In genomic region chr19:43809762-43810696, GRCh38 we compare ENCODE assay signal across 9 cellular contexts. TPM values are rescaled to one million over a fixed set of nuclear protein-coding genes. Genes with fewer than 3 reads are reported as not detected.
DNase-seq lines count a peak whose midpoint lies in the region; ATAC-seq and TF ChIP-seq lines count a peak whose summit lies in the region.
"Had no signal": no experiment of that assay in that cellular context is flagged by ENCODE, and none has a peak within 500 bp of the region (broad histone marks: within the 10 kb centered on the region; RNA-seq: fewer than 3 reads in every experiment).

No MANE protein-coding gene starts in this region.

- peak overlapping the region; percentile 41 for H3K27ac ChIP-seq in suprapubic skin

- peaks cover 20% of the 10 kb centered on the region for H3K9me3 Mint-ChIP-seq in WTC11

- CTCF ChIA-PET in AG04449 (lab: Yijun Ruan, JAX): interaction anchor here (0.6 to 4.3 kb wide), 38 partner anchors 8 to 378 kb away, joined by 3 to 51 read pairs (median 4); partner anchors contain the start of genes IRGQ, SMG9, ZNF575 and ZNF576
- CTCF ChIA-PET in WTC11 (lab: Charles Lee): interaction anchor here (0.6 to 1.9 kb wide), 27 partner anchors 9 to 385 kb away, joined by 3 to 36 read pairs (median 5); partner anchors contain the start of genes IRGQ, PLAUR, SMG9 and ZNF155

- H3K4me1 ChIP-seq in suprapubic skin: peaks cover 7% of the 10 kb centered on the region

- H3K27me3 ChIP-seq in suprapubic skin: no peaks in the 10 kb centered on the region

- TF ChIP-seq CTCF in AG04449 (IDR thresholded peaks at IDR 0.05; ENCODE audit: insufficient read depth, low read length, missing control alignments) (peak; percentile 52), GM12864 (IDR thresholded peaks at IDR 0.05; ENCODE audit: low read depth, low read length, missing control alignments) (peak; percentile 57), WTC11 (IDR thresholded peaks at IDR 0.05) (peak; percentile 33), suprapubic skin (IDR thresholded peaks at IDR 0.05) (peak; percentile 39 to 51)

- H3K4me1 Mint-ChIP-seq in WTC11: no peaks in the 10 kb centered on the region

- no peaks in the 10 kb centered on the region for H3K9me3 ChIP-seq in suprapubic skin
- H3K9me3 ChIP-seq: HAP-1 had no signal

- peak; percentile 17 for DNase-seq in AG04449 (ENCODE audit: low read depth, low spot score)
- DNase-seq in GM12864 (ENCODE audit: low read depth): peak; percentile 38
- peak; percentile 44 for DNase-seq in NCI-H2107 treated with DMSO at 0.1 percent for 48 hours (lab: John Stamatoyannopoulos, UW; ENCODE audit: unreplicated experiment)
- DNase-seq in WTC11 (ENCODE audit: low spot score): no peak
- peak; percentile 50 for DNase-seq in glomerular visceral epithelial cell (ENCODE audit: extremely low spot score)
- no peak for DNase-seq in suprapubic skin (ENCODE audit: low spot score in 2 of 2)

- 40% methylated on average over 8 of the region's 8 CpGs for WGBS in suprapubic skin

- no peak for TF ChIP-seq EP300 in suprapubic skin (IDR thresholded peaks at IDR 0.05)

- H3K4me3 ChIP-seq in AG04449 (ENCODE audit: low read depth, low read length): no peak overlapping the region
- no peak overlapping the region for H3K4me3 ChIP-seq in GM12864 (ENCODE audit: low read depth, low read length)
- no peak overlapping the region for H3K4me3 ChIP-seq in suprapubic skin
- H3K4me3 ChIP-seq: HAP-1 had no signal

- no peak for TF ChIP-seq POLR2A in suprapubic skin (IDR thresholded peaks at IDR 0.05)

- H3K4me3 Mint-ChIP-seq in WTC11: no peak overlapping the region

- H3K36me3 Mint-ChIP-seq in WTC11: no peaks in the 10 kb centered on the region

- POLR2A ChIA-PET in AG04449 (lab: Yijun Ruan, JAX): no interaction called here
- POLR2A ChIA-PET in WTC11 (lab: Charles Lee): interaction anchor here (0.6 kb wide), 1 partner anchor 9 kb away, joined by 5 read pairs; no protein-coding TSS in a partner anchor

- peaks cover 23% of the 10 kb centered on the region for H3K27me3 Mint-ChIP-seq in WTC11 (ENCODE audit: low read depth)

- no peaks in the 10 kb centered on the region for H3K36me3 ChIP-seq in suprapubic skin
- H3K36me3 ChIP-seq: HAP-1 had no signal

- no peak overlapping the region for H3K27ac Mint-ChIP-seq in WTC11

- ATAC-seq in WTC11 (peak; percentile 39; the same call in 1 of the 2 replicates), GM19035 (IDR thresholded peaks at IDR 0.05; ENCODE audit: unreplicated experiment) (no peak), HG02678 (IDR thresholded peaks at IDR 0.05; ENCODE audit: unreplicated experiment) (no peak)

TF ChIP-seq in WTC11, 78 proteins besides CTCF, POLR2A, EP300 and RAD21:
- TF ChIP-seq FOXK1 (CRISPR knock-in tag; IDR thresholded peaks at IDR 0.05) (no peak), ATF2 (CRISPR knock-in tag; IDR thresholded peaks at IDR 0.05; ENCODE audit: borderline replicate concordance, low read depth) (no peak), ZNF219 (CRISPR knock-in tag; IDR thresholded peaks at IDR 0.05; ENCODE audit: borderline replicate concordance) (no peak), ZNF317 (CRISPR knock-in tag; IDR thresholded peaks at IDR 0.05; ENCODE audit: borderline replicate concordance, low read depth) (no peak), ATF1 (CRISPR knock-in tag; IDR thresholded peaks at IDR 0.05) (no peak), ETV6 (CRISPR knock-in tag; IDR thresholded peaks at IDR 0.05) (no peak), MAX (CRISPR knock-in tag; IDR thresholded peaks at IDR 0.05) (no peak), USF2 (CRISPR knock-in tag; IDR thresholded peaks at IDR 0.05) (no peak), ZNF232 (CRISPR knock-in tag; IDR thresholded peaks at IDR 0.05) (no peak), TEAD4 (CRISPR knock-in tag; IDR thresholded peaks at IDR 0.05) (no peak), USF1 (CRISPR knock-in tag; IDR thresholded peaks at IDR 0.05) (no peak), MLX (CRISPR knock-in tag; IDR thresholded peaks at IDR 0.05) (no peak), ZNF396 (CRISPR knock-in tag; IDR thresholded peaks at IDR 0.05; ENCODE audit: borderline replicate concordance) (no peak)

RNA-seq across cellular contexts. Expression of gene LYPD5, which starts 7.8 kb away (rescaled TPM):
- total RNA-seq in WTC11 (2021): 0.39 to 0.78 TPM (median 0.46 TPM) in 3 replicates
- total RNA-seq in suprapubic skin: 100 to 1,000 TPM in 1 of 4 donors, 10 to 100 TPM in 3; 48.5 to 114 (median 98.5) TPM

RNA-seq across cellular contexts. Expression of gene ZNF283, which starts 17.1 kb away (rescaled TPM):
- total RNA-seq in WTC11 (2021) (6.2 to 7.1 TPM (median 6.7 TPM) in 3 replicates), suprapubic skin (10 to 100 TPM in 2 of 4 donors, 1 to 10 TPM in 2; 4.7 to 26.4 (median 10.0) TPM)

RNA-seq across cellular contexts. Expression of gene KCNN4, which starts 29.3 kb away (rescaled TPM):
- total RNA-seq in WTC11 (2021) (0.76 to 1.1 TPM (median 0.98 TPM) in 3 replicates), suprapubic skin (10 to 100 TPM; 26.4 to 77.9 (median 48.2) TPM)

RNA-seq across cellular contexts. Expression of gene SMG9, which starts 55.3 kb away (rescaled TPM):
- total RNA-seq in WTC11 (2021): 25.7 to 39.6 TPM (median 34.3 TPM) in 3 replicates
- 10 to 100 TPM; 21.5 to 44.4 (median 30.1) TPM for total RNA-seq in suprapubic skin

Comparison
In these comparisons a context has a peak if more than half of its experiments do, and no peak if none do; other contexts are left out.
1. DNase-seq: peak in AG04449 (single experiment), GM12864 (single experiment), NCI-H2107 treated with DMSO at 0.1 percent for 48 hours (single experiment) and glomerular visceral epithelial cell (single experiment); none in WTC11 (single experiment) and suprapubic skin (0 of 2).
2. RNA of gene LYPD5, which starts 7.8 kb away (total RNA-seq): 48.5 to 114 TPM in suprapubic skin; 0.39 to 0.78 TPM in WTC11; every median in the first group is over 10 times any median in the second.
3. RNA of gene KCNN4, which starts 29.3 kb away (total RNA-seq): 26.4 to 77.9 TPM in suprapubic skin; 0.76 to 1.1 TPM in WTC11; every median in the first group is over 10 times any median in the second.
4. Peak in every context shown above with its lines, with median percentiles within 50 percentile points of each other: CTCF ChIP-seq.